Comparison of ENCODE assay signal across 15 cellular contexts in genomic region chr11:95293116-95293515, GRCh38.
"Had no signal": no experiment of that assay in that cellular context is flagged by ENCODE, and none has a peak within 500 bp of the region (broad histone marks: within the 10 kb centered on the region; RNA-seq: fewer than 3 reads in every experiment).

No MANE protein-coding gene starts in this region.

- DNase-seq: effector memory CD4-positive, alpha-beta T cell; foreskin melanocyte; head of caudate nucleus; kidney glomerular epithelial cell; naive thymus-derived CD4-positive, alpha-beta T cell; nucleus accumbens; ovary; stimulated activated CD4-positive, alpha-beta T cell treated with anti-CD3 and anti-CD28 coated beads, Interleukin-2, amount 100 ng/mL, for 48 hours; stimulated activated naive CD8-positive, alpha-beta T cell treated with anti-CD3 and anti-CD28 coated beads, Interleukin-15, Interleukin-2, amounts not matched to agents 100 U/mL and 50 U/mL, for 24 hours; tibial artery; upper lobe of right lung had no signal

- H3K36me3 ChIP-seq: ovary, right atrium auricular region, tibial artery, upper lobe of right lung, vagina had no signal

- H3K4me1 ChIP-seq: right atrium auricular region, tibial artery, vagina had no signal

- H3K4me2 ChIP-seq: hepatocyte, smooth muscle cell had no signal

- H3K9me3 ChIP-seq: ovary, right atrium auricular region, tibial artery, upper lobe of right lung, vagina had no signal

- H3K27ac Mint-ChIP-seq: naive thymus-derived CD4-positive, alpha-beta T cell had no signal

- H3K27ac ChIP-seq: hepatocyte, ovary, right atrium auricular region, tibial artery, upper lobe of right lung, vagina had no signal

- H2AFZ ChIP-seq: hepatocyte had no signal

- H3K4me3 Mint-ChIP-seq: naive thymus-derived CD4-positive, alpha-beta T cell had no signal

- ATAC-seq: naive thymus-derived CD4-positive, alpha-beta T cell; stimulated activated naive CD8-positive, alpha-beta T cell treated with anti-CD3 and anti-CD28 coated beads, Interleukin-15, Interleukin-2, amounts not matched to agents 100 U/mL and 50 U/mL, for 24 hours; upper lobe of right lung had no signal

- H3K9me3 Mint-ChIP-seq: naive thymus-derived CD4-positive, alpha-beta T cell had no signal

- H3K79me2 ChIP-seq: hepatocyte had no signal

- H3K4me3 ChIP-seq: hepatocyte, ovary, right atrium auricular region, smooth muscle cell, tibial artery, upper lobe of right lung, vagina had no signal

- H3K27me3 ChIP-seq: hepatocyte, ovary, right atrium auricular region, tibial artery, upper lobe of right lung, vagina had no signal
